ENCODE assay signal across 17 cellular contexts in the genomic region with DNA sequence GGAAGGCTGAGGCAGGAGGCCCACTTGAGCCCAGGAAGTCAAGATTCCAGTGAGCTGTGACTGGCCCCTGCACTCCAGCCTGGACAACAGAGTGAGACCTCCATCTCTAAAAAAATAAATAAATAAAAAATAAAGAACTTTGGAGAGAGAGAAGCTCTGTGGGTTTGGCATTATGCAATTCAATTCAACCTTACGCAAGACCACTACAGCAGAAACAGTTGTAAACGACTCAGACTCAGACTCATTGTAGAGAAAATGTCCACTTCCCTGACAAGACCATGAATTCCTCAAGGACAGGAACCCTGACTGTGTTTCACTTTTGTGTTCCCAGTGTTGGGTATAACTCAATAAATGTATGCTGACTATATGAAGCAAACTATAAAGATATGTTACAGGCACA.
DNase-seq lines count a peak whose midpoint lies in the region; ATAC-seq, FAIRE-seq and TF ChIP-seq lines count a peak whose summit lies in the region.
"Had no signal": no experiment of that assay in that cellular context is flagged by ENCODE, and none has a peak within 500 bp of the region (broad histone marks: within the 10 kb centered on the region; RNA-seq: fewer than 3 reads in every experiment).

No MANE protein-coding gene starts in this region.

- H3K4me3 ChIP-seq in HepG2 (replicated peaks in 1 of 3; ENCODE audit: insufficient read depth in 1 of 3, low read depth in 2 of 3, low read length in 3 of 3), result no peak overlapping the region
- H3K4me3 ChIP-seq: HAP-1, MG63, testis had no signal

- FAIRE-seq in HepG2 (lab: Jason Lieb, UNC), result no peak
- FAIRE-seq: colon had no signal

- H3K4me1 Mint-ChIP-seq in WTC11, result peaks cover 7% of the 10 kb centered on the region; the same call in 1 of the 2 replicates
- H3K4me1 Mint-ChIP-seq in T-helper 17 cell, result no peaks in the 10 kb centered on the region
- H3K4me1 Mint-ChIP-seq: CD8-positive, alpha-beta memory T cell had no signal

- H3K9me3 ChIP-seq in HepG2 (ENCODE audit: low read length) (no peaks in the 10 kb centered on the region), T-helper 17 cell (ENCODE audit: control insufficient read depth, low read length, poor library complexity, severe bottlenecking) (no peaks in the 10 kb centered on the region)
- H3K9me3 ChIP-seq: HAP-1, MG63, SK-N-SH, testis had no signal

- no peak overlapping the region for H3K4me2 ChIP-seq in HepG2 (ENCODE audit: low read depth, low read length)
- H3K4me2 ChIP-seq: SK-N-SH had no signal

- no peak overlapping the region for H2AFZ ChIP-seq in HepG2 (ENCODE audit: low read length)

- no peak overlapping the region for H3K9ac ChIP-seq in HepG2 (ENCODE audit: insufficient read depth, low read depth, low read length)
- H3K9ac ChIP-seq: SK-N-SH had no signal

- in situ Hi-C loops in HepG2 (cut with HindIII; ENCODE audit: extremely low pct_ligation_motif_present, low pct_unique_long_range_greater_than_20kb), result loop anchor here (5.0 kb wide), 1 partner anchor 98 kb away; no protein-coding TSS in a partner anchor

- H3K27ac ChIP-seq in HepG2 (ENCODE audit: extremely low read length, insufficient read depth, low read length), result no peak overlapping the region
- H3K27ac ChIP-seq: testis had no signal

- H3K27me3 Mint-ChIP-seq in WTC11 (ENCODE audit: low read depth), result no peaks in the 10 kb centered on the region
- peaks cover 25% of the 10 kb centered on the region for H3K27me3 Mint-ChIP-seq in T-helper 17 cell

- BruUV-seq in HepG2 (replicated peaks; lab: Mats Ljungman, UMichigan), result no TSS peak

- no peaks in the 10 kb centered on the region for H3K36me3 ChIP-seq in HepG2 (replicated peaks in 1 of 2; ENCODE audit: control insufficient read depth in 1 of 2, insufficient read depth in 2 of 2, low read length in 2 of 2)
- H3K36me3 ChIP-seq: HAP-1, MG63 had no signal

- H3K27ac Mint-ChIP-seq in WTC11, result no peak overlapping the region
- H3K27ac Mint-ChIP-seq in T-helper 17 cell, result no peak overlapping the region
- H3K27ac Mint-ChIP-seq: CD8-positive, alpha-beta memory T cell had no signal

- H3K36me3 Mint-ChIP-seq in WTC11, result no peaks in the 10 kb centered on the region
- no peaks in the 10 kb centered on the region for H3K36me3 Mint-ChIP-seq in T-helper 17 cell (ENCODE audit: low read depth)
- H3K36me3 Mint-ChIP-seq: CD8-positive, alpha-beta memory T cell had no signal

- H4K20me1 ChIP-seq in HepG2 (ENCODE audit: insufficient read depth, low read length), result no peaks in the 10 kb centered on the region

- CTCF ChIA-PET in WTC11 (lab: Charles Lee), result interaction anchor here (1.4 to 3.1 kb wide), 2 partner anchors 28 to 103 kb away, joined by 4 to 12 read pairs; no protein-coding TSS in a partner anchor
- CTCF ChIA-PET in HepG2 (lab: Yijun Ruan, JAX; ENCODE audit: low intra/inter-chr PET ratio, low total read pairs), result interaction anchor here (2.5 kb wide), 1 partner anchor 102 kb away, joined by 14 read pairs; no protein-coding TSS in a partner anchor

- no peak for TF ChIP-seq EP300 in HepG2 (IDR thresholded peaks at IDR 0.05; ENCODE audit: low read depth in 2 of 2, low read length in 2 of 2)
- TF ChIP-seq EP300 in HepG2 (CRISPR knock-in tag; IDR thresholded peaks at IDR 0.05; ENCODE audit: borderline replicate concordance), result no peak

- TF ChIP-seq CTCF in WTC11 (IDR thresholded peaks at IDR 0.05), result no peak
- no peak for TF ChIP-seq CTCF in HepG2 (CRISPR knock-in tag; IDR thresholded peaks at IDR 0.05)

- H3K4me3 Mint-ChIP-seq in WTC11 (no peak overlapping the region), T-helper 17 cell (no peak overlapping the region)
- H3K4me3 Mint-ChIP-seq: CD8-positive, alpha-beta memory T cell had no signal

- TF ChIP-seq RAD21 in HepG2 (CRISPR knock-in tag; IDR thresholded peaks at IDR 0.05), result no peak

- H3K9me3 Mint-ChIP-seq in WTC11, result no peaks in the 10 kb centered on the region
- H3K9me3 Mint-ChIP-seq: CD8-positive, alpha-beta memory T cell had no signal

- peak; percentile 89 to 94 for DNase-seq in AML-193 (lab: John Stamatoyannopoulos, UW)
- DNase-seq in Kasumi-1 (lab: John Stamatoyannopoulos, UW), result peak; percentile 42 to 68
- DNase-seq in WTC11 (ENCODE audit: low spot score), result no peak
- DNase-seq in HepG2 (ENCODE audit: low spot score), result no peak
- DNase-seq in T-helper 17 cell, result no peak
- no peak for DNase-seq in DMS53 treated with DMSO at 0.1 percent for 48 hours (lab: John Stamatoyannopoulos, UW; ENCODE audit: unreplicated experiment)
- DNase-seq: activated CD4-positive, alpha-beta T cell treated with anti-CD3 and anti-CD28 coated beads for 4 hours; activated naive CD4-positive, alpha-beta T cell treated with Interleukin-2 at 50 U/mL for 16 hours; CD8-positive, alpha-beta memory T cell; MG63; NCI-H524; SK-N-SH; testis had no signal

- WGBS in HepG2 (ENCODE audit: low lambda C conversion rate), result 11% methylated on average over 2 of the region's 2 CpGs

- POLR2A ChIA-PET in WTC11 (lab: Charles Lee), result no interaction called here
- POLR2A ChIA-PET in HepG2 (lab: Yijun Ruan, JAX), result interaction anchor here (1.1 kb wide), 1 partner anchor 26 kb away, joined by 3 read pairs; no protein-coding TSS in a partner anchor

- TF ChIP-seq POLR2A in HepG2 (IDR thresholded peaks at IDR 0.05; ENCODE audit: insufficient read depth in 1 of 2, low read depth in 2 of 2, low read length in 2 of 2), result no peak

- intact Hi-C loops in HepG2 (cut with micrococcal nuclease; ENCODE audit: unreplicated experiment), result loop anchor here (5.0 kb wide), 1 partner anchor 88 kb away; no protein-coding TSS in a partner anchor

- ATAC-seq in WTC11, result no peak
- no peak for ATAC-seq in HepG2
- ATAC-seq in T-helper 17 cell, result no peak
- ATAC-seq in GM18498 (IDR thresholded peaks at IDR 0.05; ENCODE audit: unreplicated experiment), result no peak
- ATAC-seq in HG02840 (IDR thresholded peaks at IDR 0.05; ENCODE audit: low FRiP score, unreplicated experiment), result no peak

- H3K27me3 ChIP-seq in HepG2 (ENCODE audit: control insufficient read depth in 1 of 2, insufficient read depth in 2 of 2, low read length in 2 of 2), result no peaks in the 10 kb centered on the region
- H3K27me3 ChIP-seq: MG63, testis had no signal

- H3K79me2 ChIP-seq in HepG2 (ENCODE audit: insufficient read depth, low read length), result no peaks in the 10 kb centered on the region

- H3K4me1 ChIP-seq in HepG2 (ENCODE audit: insufficient read depth, low read length), result no peaks in the 10 kb centered on the region
- H3K4me1 ChIP-seq: HAP-1, testis had no signal

TF ChIP-seq in WTC11, 78 proteins besides CTCF, POLR2A, EP300 and RAD21:
- TF ChIP-seq MYBL2 (CRISPR knock-in tag; IDR thresholded peaks at IDR 0.05), result no peak
- TF ChIP-seq EMX1 (CRISPR knock-in tag; IDR thresholded peaks at IDR 0.05), result no peak
- TF ChIP-seq GABPB1 (CRISPR knock-in tag; IDR thresholded peaks at IDR 0.05), result peak; percentile 71
- no peak for TF ChIP-seq NR3C1 (CRISPR knock-in tag; conservative IDR thresholded peaks at IDR 0.05; ENCODE audit: low read depth)
- TF ChIP-seq, protein P1, sequence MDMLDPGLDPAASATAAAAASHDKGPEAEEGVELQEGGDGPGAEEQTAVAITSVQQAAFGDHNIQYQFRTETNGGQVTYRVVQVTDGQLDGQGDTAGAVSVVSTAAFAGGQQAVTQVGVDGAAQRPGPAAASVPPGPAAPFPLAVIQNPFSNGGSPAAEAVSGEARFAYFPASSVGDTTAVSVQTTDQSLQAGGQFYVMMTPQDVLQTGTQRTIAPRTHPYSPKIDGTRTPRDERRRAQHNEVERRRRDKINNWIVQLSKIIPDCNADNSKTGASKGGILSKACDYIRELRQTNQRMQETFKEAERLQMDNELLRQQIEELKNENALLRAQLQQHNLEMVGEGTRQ (CRISPR knock-in tag; IDR thresholded peaks at IDR 0.05), result no peak
- TF ChIP-seq IRF2 (CRISPR knock-in tag; IDR thresholded peaks at IDR 0.05; ENCODE audit: borderline replicate concordance, low read depth), result no peak
- TF ChIP-seq, protein P2, sequence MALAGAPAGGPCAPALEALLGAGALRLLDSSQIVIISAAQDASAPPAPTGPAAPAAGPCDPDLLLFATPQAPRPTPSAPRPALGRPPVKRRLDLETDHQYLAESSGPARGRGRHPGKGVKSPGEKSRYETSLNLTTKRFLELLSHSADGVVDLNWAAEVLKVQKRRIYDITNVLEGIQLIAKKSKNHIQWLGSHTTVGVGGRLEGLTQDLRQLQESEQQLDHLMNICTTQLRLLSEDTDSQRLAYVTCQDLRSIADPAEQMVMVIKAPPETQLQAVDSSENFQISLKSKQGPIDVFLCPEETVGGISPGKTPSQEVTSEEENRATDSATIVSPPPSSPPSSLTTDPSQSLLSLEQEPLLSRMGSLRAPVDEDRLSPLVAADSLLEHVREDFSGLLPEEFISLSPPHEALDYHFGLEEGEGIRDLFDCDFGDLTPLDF (CRISPR knock-in tag; IDR thresholded peaks at IDR 0.05), result no peak

TF ChIP-seq in HepG2, 621 proteins besides CTCF, POLR2A, EP300 and RAD21:
- TF ChIP-seq NCOA1 (CRISPR knock-in tag; IDR thresholded peaks at IDR 0.05), result no peak
- no peak for TF ChIP-seq TEAD2 (CRISPR knock-in tag; IDR thresholded peaks at IDR 0.05)
- TF ChIP-seq ZNF138 (CRISPR knock-in tag; IDR thresholded peaks at IDR 0.05; ENCODE audit: low read depth), result no peak
- TF ChIP-seq ZNF180 (CRISPR knock-in tag; IDR thresholded peaks at IDR 0.05; ENCODE audit: borderline replicate concordance, low read depth), result no peak
- peak; percentile 81 for TF ChIP-seq CEBPB (IDR thresholded peaks at IDR 0.05; ENCODE audit: borderline replicate concordance, low read depth, low read length)
- peak; percentile 79 for TF ChIP-seq CEBPG (CRISPR knock-in tag; IDR thresholded peaks at IDR 0.05)
- TF ChIP-seq ATF4 (CRISPR knock-in tag; IDR thresholded peaks at IDR 0.05), result peak in 1 of 2 experiments; percentile 84; a peak in 2 of 4 replicates

Comparison
In these comparisons a context has a peak if more than half of its experiments do, and no peak if none do; other contexts are left out.
1. DNase-seq: peak in AML-193 (2 of 2) and Kasumi-1 (2 of 2); none in WTC11 (single experiment), HepG2 (single experiment), T-helper 17 cell (0 of 3) and DMS53 treated with DMSO at 0.1 percent for 48 hours (single experiment).